ENCODE assay signal across 8 cellular contexts in genomic region chr3:24496529-24497482, GRCh38. TPM values are rescaled to one million over a fixed set of nuclear protein-coding genes. Genes with fewer than 3 reads are reported as not detected.
DNase-seq lines count a peak whose midpoint lies in the region; ATAC-seq and TF ChIP-seq lines count a peak whose summit lies in the region.

No MANE protein-coding gene starts in this region.

- H4K20me1 ChIP-seq in neural progenitor cell (ENCODE audit: low read depth) = no peaks in the 10 kb centered on the region

- H3K4me3 ChIP-seq in neural progenitor cell = no peak overlapping the region

- TF ChIP-seq CTCF in neural progenitor cell (IDR thresholded peaks at IDR 0.05) = peak; percentile 59

- no peak overlapping the region for H3K27ac ChIP-seq in neural progenitor cell

- H3K27me3 ChIP-seq in neural progenitor cell = peaks cover 47% of the 10 kb centered on the region

- H3K36me3 ChIP-seq in ES-I3 (ENCODE audit: insufficient read depth, low read length) = no peaks in the 10 kb centered on the region
- no peaks in the 10 kb centered on the region for H3K36me3 ChIP-seq in neural progenitor cell

- no peak overlapping the region for H2AFZ ChIP-seq in neural progenitor cell (replicated peaks)

- H3K4me3 Mint-ChIP-seq in neural progenitor cell = peak overlapping the region; percentile 93

- peak overlapping the region; percentile 79; the same call in 1 of the 2 replicates for H3K9ac ChIP-seq in ES-I3 (ENCODE audit: low read depth, low read length)
- no peak overlapping the region for H3K9ac ChIP-seq in neural progenitor cell

- no peaks in the 10 kb centered on the region for H3K9me3 Mint-ChIP-seq in neural progenitor cell

- peaks cover 3% of the 10 kb centered on the region for H3K4me1 Mint-ChIP-seq in neural progenitor cell

- ATAC-seq in GM19397 (IDR thresholded peaks at IDR 0.05; ENCODE audit: unreplicated experiment) = no peak
- no peak for ATAC-seq in HG03469 (IDR thresholded peaks at IDR 0.05; ENCODE audit: unreplicated experiment)
- ATAC-seq in GM21381 (IDR thresholded peaks at IDR 0.05; ENCODE audit: unreplicated experiment) = no peak

- H3K4me1 ChIP-seq in ES-I3 (ENCODE audit: insufficient read depth, low read length) (peaks cover 36% of the 10 kb centered on the region), neural progenitor cell (no peaks in the 10 kb centered on the region)

- no peaks in the 10 kb centered on the region for H3K36me3 Mint-ChIP-seq in neural progenitor cell

- H3K9me3 ChIP-seq in ES-I3 (ENCODE audit: control insufficient read depth, insufficient read depth, low read length) (no peaks in the 10 kb centered on the region), neural progenitor cell (ENCODE audit: low read depth) (no peaks in the 10 kb centered on the region)

- peaks cover 37% of the 10 kb centered on the region for H3K27me3 Mint-ChIP-seq in neural progenitor cell (ENCODE audit: insufficient read depth, low read depth)

- peak; percentile 3 for DNase-seq in NCI-H82 treated with DMSO at 0.1 percent for 48 hours (lab: John Stamatoyannopoulos, UW; ENCODE audit: unreplicated experiment)
- DNase-seq in fibroblast of gingiva (ENCODE audit: low read depth) = peak; percentile 86
- DNase-seq in neural progenitor cell (ENCODE audit: low spot score) = peak; percentile 74
- DNase-seq in activated CD4-positive, CD25-positive, alpha-beta regulatory T cell (lab: John Stamatoyannopoulos, UW) = no peak

- no peak overlapping the region for H3K4me2 ChIP-seq in neural progenitor cell

- H3K79me2 ChIP-seq in neural progenitor cell (ENCODE audit: low read depth) = no peaks in the 10 kb centered on the region

- peaks cover 24% of the 10 kb centered on the region for H3F3A ChIP-seq in neural progenitor cell (ENCODE audit: low read depth)

- no peak overlapping the region for H3K27ac Mint-ChIP-seq in neural progenitor cell

RNA-seq across cellular contexts. Expression of gene THRB, which starts 2.2 kb away (rescaled TPM):
- 1.1 and 1.2 TPM in 2 replicates for total RNA-seq in neural progenitor cell (ENCODE audit: low replicate concordance)

Comparison
In these comparisons a context has a peak if more than half of its experiments do, and no peak if none do; other contexts are left out.
1. DNase-seq: peak in NCI-H82 treated with DMSO at 0.1 percent for 48 hours (single experiment), fibroblast of gingiva (single experiment) and neural progenitor cell (single experiment); none in activated CD4-positive, CD25-positive, alpha-beta regulatory T cell (0 of 4).